In the genomic region with DNA sequence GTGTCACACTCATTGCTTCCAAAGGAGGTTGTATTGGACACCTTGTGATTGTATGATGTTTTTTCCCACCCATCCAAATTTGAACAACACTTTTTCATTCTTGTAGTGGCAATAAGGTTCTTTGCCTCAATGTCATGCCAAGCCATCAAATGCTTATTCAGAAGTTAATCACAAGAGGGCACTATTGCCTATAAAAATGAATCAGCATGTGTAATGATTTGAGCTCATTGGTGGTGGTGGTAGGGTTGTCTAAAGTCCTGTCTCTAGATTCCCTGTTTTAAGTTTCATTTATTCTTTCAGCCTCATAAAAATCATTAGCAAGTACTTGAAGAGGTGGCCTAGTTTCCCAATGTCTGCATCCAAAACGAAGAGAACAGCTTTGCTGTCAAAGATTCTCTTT, we compare ENCODE assay signal across 8 cellular contexts. TPM values are rescaled to one million over a fixed set of nuclear protein-coding genes. Genes with fewer than 3 reads are reported as not detected.
DNase-seq lines count a peak whose midpoint lies in the region; ATAC-seq, FAIRE-seq and TF ChIP-seq lines count a peak whose summit lies in the region.

No MANE protein-coding gene starts in this region.

- peak; percentile 62 for ATAC-seq in GM18517 (IDR thresholded peaks at IDR 0.05; ENCODE audit: unreplicated experiment)
- ATAC-seq in GM21381 (IDR thresholded peaks at IDR 0.05; ENCODE audit: unreplicated experiment), result no peak

- peak; percentile 18 for DNase-seq in AG10803 (ENCODE audit: low read depth)
- peak; percentile 31 for DNase-seq in NB4 (ENCODE audit: low read depth)
- DNase-seq in progenitor cell of endocrine pancreas (ENCODE audit: low spot score, unreplicated experiment), result no peak
- no peak for DNase-seq in activated T-cell treated with anti-CD3 and anti-CD28 coated beads, Interleukin-2, amount 50 U/mL, for 48 hours
- DNase-seq in epidermal melanocyte (ENCODE audit: insufficient read length, low spot score), result no peak

- no peaks in the 10 kb centered on the region for H3K27me3 Mint-ChIP-seq in progenitor cell of endocrine pancreas

- peak; percentile 47 for TF ChIP-seq CTCF in AG10803 (conservative IDR thresholded peaks at IDR 0.05; ENCODE audit: low read length)
- no peak for TF ChIP-seq CTCF in NB4 (IDR thresholded peaks at IDR 0.05; ENCODE audit: low read depth, low read length)
- peak; percentile 59 for TF ChIP-seq CTCF in progenitor cell of endocrine pancreas (IDR thresholded peaks at IDR 0.05; ENCODE audit: unreplicated experiment)

- no peaks in the 10 kb centered on the region for H3K9me3 Mint-ChIP-seq in progenitor cell of endocrine pancreas (ENCODE audit: low read depth)

- H3K4me1 Mint-ChIP-seq in progenitor cell of endocrine pancreas (ENCODE audit: low read depth), result peaks cover 7% of the 10 kb centered on the region

- peak; percentile 74 for FAIRE-seq in colon (lab: Jason Lieb, UNC)

- H3K4me3 Mint-ChIP-seq in progenitor cell of endocrine pancreas (ENCODE audit: low read depth), result no peak overlapping the region

- peaks cover 2% of the 10 kb centered on the region for H3K36me3 Mint-ChIP-seq in progenitor cell of endocrine pancreas (ENCODE audit: insufficient read depth)

- H3K4me3 ChIP-seq in AG10803 (ENCODE audit: low read length) (no peak overlapping the region), NB4 (ENCODE audit: low read depth, low read length) (no peak overlapping the region)

- no peak for TF ChIP-seq POLR2A in NB4 (IDR thresholded peaks at IDR 0.05; ENCODE audit: extremely low read depth, insufficient read length)

- no peak overlapping the region for H3K27ac Mint-ChIP-seq in progenitor cell of endocrine pancreas

RNA-seq across cellular contexts. Expression of a gene that starts 37.0 kb away (rescaled TPM):
- total RNA-seq in progenitor cell of endocrine pancreas, result 1.0 and 1.2 TPM in 2 replicates

Comparison
In these comparisons a context has a peak if more than half of its experiments do, and no peak if none do; other contexts are left out.
1. DNase-seq: peak in AG10803 (single experiment) and NB4 (single experiment); none in progenitor cell of endocrine pancreas (single experiment), activated T-cell treated with anti-CD3 and anti-CD28 coated beads, Interleukin-2, amount 50 U/mL, for 48 hours (0 of 2) and epidermal melanocyte (single experiment).